In genomic region chr9:26975728-26976707, GRCh38 we compare ENCODE assay signal across 9 cellular contexts. TPM values are rescaled to one million over a fixed set of nuclear protein-coding genes. Genes with fewer than 3 reads are reported as not detected.
DNase-seq lines count a peak whose midpoint lies in the region; ATAC-seq and TF ChIP-seq lines count a peak whose summit lies in the region.
"Had no signal": no experiment of that assay in that cellular context is flagged by ENCODE, and none has a peak within 500 bp of the region (broad histone marks: within the 10 kb centered on the region; RNA-seq: fewer than 3 reads in every experiment).

No MANE protein-coding gene starts in this region.

- CTCF ChIA-PET in A673 (lab: Charles Lee): no interaction called here
- CTCF ChIA-PET in SK-N-SH (lab: Yijun Ruan, JAX): interaction anchor here (0.7 to 1.4 kb wide), 6 partner anchors 13 to 442 kb away, joined by 3 to 5 read pairs (median 3); no protein-coding TSS in a partner anchor

- H3K27ac ChIP-seq in A673 (ENCODE audit: low read depth, low read length, poor library complexity, severe bottlenecking) (no peak overlapping the region), SK-N-SH (ENCODE audit: low read depth in 2 of 2, low read length in 1 of 2) (peak overlapping the region in 1 of 2 experiments; percentile 60; a peak in 1 of 4 replicates), smooth muscle cell (ENCODE audit: low read depth) (peak overlapping the region; percentile 93)

- H3K9me2 ChIP-seq in SK-N-SH: no peaks in the 10 kb centered on the region

- no peaks in the 10 kb centered on the region for H3K36me3 ChIP-seq in A673 (ENCODE audit: insufficient read depth, low read length, poor library complexity, severe bottlenecking)
- peaks cover 6 to 15% of the 10 kb centered on the region in 2 experiments for H3K36me3 ChIP-seq in SK-N-SH (replicated peaks in 1 of 2; ENCODE audit: control insufficient read depth in 1 of 2, insufficient read depth in 2 of 2, low read length in 1 of 2)
- H3K36me3 ChIP-seq in smooth muscle cell (ENCODE audit: low read depth): peaks cover 5% of the 10 kb centered on the region
- H3K36me3 ChIP-seq: HAP-1 had no signal

- H3K79me2 ChIP-seq in SK-N-SH (ENCODE audit: insufficient read depth) (peaks cover 7% of the 10 kb centered on the region), smooth muscle cell (ENCODE audit: low read depth) (no peaks in the 10 kb centered on the region)

- no peaks in the 10 kb centered on the region for H3K4me1 ChIP-seq in A673 (ENCODE audit: insufficient read depth, low read length, poor library complexity, severe bottlenecking)
- H3K4me1 ChIP-seq in SK-N-SH (ENCODE audit: control insufficient read depth in 1 of 2, insufficient read depth in 2 of 2, low read depth in 1 of 2, low read length in 1 of 2): no peaks in the 10 kb centered on the region
- peaks cover 25% of the 10 kb centered on the region for H3K4me1 ChIP-seq in smooth muscle cell (ENCODE audit: low read depth)

- no peak overlapping the region for H3K9ac ChIP-seq in SK-N-SH
- H3K9ac ChIP-seq in smooth muscle cell (ENCODE audit: low read depth): peak overlapping the region; percentile 79

- DNase-seq in A673 (ENCODE audit: low spot score) (peak; percentile 52), SK-N-SH (peak; percentile 10), Right ventricle myocardium superior (no peak), smooth muscle cell (lab: John Stamatoyannopoulos, UW; ENCODE audit: unreplicated experiment) (peak; percentile 10), NCI-H510A (lab: John Stamatoyannopoulos, UW) (no peak)
- no peak for DNase-seq in activated CD8-positive, alpha-beta memory T cell treated with anti-CD3 and anti-CD28 coated beads, Interleukin-2, amount 50 U/mL, for 4 hours

- H3K27me3 ChIP-seq in A673 (replicated peaks; ENCODE audit: insufficient read depth, low read depth, low read length, poor library complexity) (no peaks in the 10 kb centered on the region), SK-N-SH (ENCODE audit: insufficient read depth) (no peaks in the 10 kb centered on the region), smooth muscle cell (ENCODE audit: low read depth) (no peaks in the 10 kb centered on the region)

- intact Hi-C loops in A673 (cut with micrococcal nuclease; ENCODE audit: unreplicated experiment) (loop anchor here (2.0 to 10.0 kb wide), 2 partner anchors 229 to 1011 kb away; no protein-coding TSS in a partner anchor), Right ventricle myocardium superior (cut with DNase I) (loop anchor here (5.0 kb wide), 1 partner anchor 229 kb away; no protein-coding TSS in a partner anchor)

- H2AFZ ChIP-seq in SK-N-SH (ENCODE audit: low read depth) (0 out of 2 replicates have a peak overlapping the region, but pooled peaks have one; percentile 22), smooth muscle cell (ENCODE audit: low read depth) (peak overlapping the region; percentile 93)

- POLR2A ChIA-PET in A673 (lab: Charles Lee; ENCODE audit: low non-redundant PET): no interaction called here
- POLR2A ChIA-PET in SK-N-SH (lab: Yijun Ruan, JAX): no interaction called here

- H4K20me1 ChIP-seq in SK-N-SH (ENCODE audit: insufficient read depth) (no peaks in the 10 kb centered on the region), smooth muscle cell (ENCODE audit: low read depth) (no peaks in the 10 kb centered on the region)

- ATAC-seq in Right ventricle myocardium superior (ENCODE audit: poor library complexity) (peak; percentile 52), HG03432 (IDR thresholded peaks at IDR 0.05; ENCODE audit: unreplicated experiment) (no peak)

- 78% methylated on average over 18 of the region's 18 CpGs for WGBS in SK-N-SH (ENCODE audit: low lambda C conversion rate)
- WGBS in smooth muscle cell (ENCODE audit: low lambda C conversion rate): 6% methylated on average over 18 of the region's 18 CpGs

- peak; percentile 70 for TF ChIP-seq RAD21 in SK-N-SH (IDR thresholded peaks at IDR 0.05; ENCODE audit: low read length)

- BruUV-seq in A673 (replicated peaks; lab: Mats Ljungman, UMichigan): no TSS peak

- TF ChIP-seq CTCF in A673 (conservative IDR thresholded peaks at IDR 0.05; ENCODE audit: low read depth, low read length): peak; percentile 55
- peak; percentile 25 for TF ChIP-seq CTCF in GM12873 (IDR thresholded peaks at IDR 0.05; ENCODE audit: insufficient read depth, low read depth, low read length, missing control alignments)
- TF ChIP-seq CTCF in SK-N-SH (IDR thresholded peaks at IDR 0.05): peak; percentile 58
- peak; percentile 57 for TF ChIP-seq CTCF in smooth muscle cell (IDR thresholded peaks at IDR 0.05; ENCODE audit: borderline replicate concordance, insufficient read depth, poor library complexity, severe bottlenecking)

- H3F3A ChIP-seq in SK-N-SH (replicated peaks; ENCODE audit: insufficient read depth) (no peaks in the 10 kb centered on the region), smooth muscle cell (ENCODE audit: low read depth) (no peaks in the 10 kb centered on the region)

- no peaks in the 10 kb centered on the region for H3K9me3 ChIP-seq in A673 (ENCODE audit: low read depth, low read length, poor library complexity, severe bottlenecking)
- H3K9me3 ChIP-seq in SK-N-SH: no peaks in the 10 kb centered on the region
- no peaks in the 10 kb centered on the region for H3K9me3 ChIP-seq in smooth muscle cell (replicated peaks; ENCODE audit: low read depth)
- H3K9me3 ChIP-seq: HAP-1 had no signal

- H3K4me2 ChIP-seq in SK-N-SH (no peak overlapping the region), smooth muscle cell (peak overlapping the region; percentile 89)

- TF ChIP-seq EP300 in SK-N-SH (IDR thresholded peaks at IDR 0.05; ENCODE audit: borderline replicate concordance in 1 of 2, low read depth in 1 of 2, low read length in 1 of 2): no peak

- H3K4me3 ChIP-seq in A673 (ENCODE audit: low read depth, low read length, poor library complexity, severe bottlenecking): no peak overlapping the region
- no peak overlapping the region for H3K4me3 ChIP-seq in SK-N-SH (ENCODE audit: low read depth in 2 of 2, low read length in 1 of 2)
- H3K4me3 ChIP-seq in smooth muscle cell: peak overlapping the region; percentile 56
- H3K4me3 ChIP-seq: HAP-1 had no signal

TF ChIP-seq in SK-N-SH, 30 proteins besides CTCF, POLR2A, EP300 and RAD21:
- TF ChIP-seq RCOR1 (IDR thresholded peaks at IDR 0.05; ENCODE audit: low read length): no peak
- no peak for TF ChIP-seq TEAD4 (IDR thresholded peaks at IDR 0.05; ENCODE audit: borderline replicate concordance, insufficient read depth)
- TF ChIP-seq CHD2 (IDR thresholded peaks at IDR 0.05; ENCODE audit: low read length, partially characterized antibody): no peak
- no peak for TF ChIP-seq USF1 (IDR thresholded peaks at IDR 0.05; ENCODE audit: borderline replicate concordance, low read depth)
- peak; percentile 29 for TF ChIP-seq SMC3 (IDR thresholded peaks at IDR 0.05; ENCODE audit: low read depth, low read length)
- no peak for TF ChIP-seq MEF2A (IDR thresholded peaks at IDR 0.05; ENCODE audit: borderline replicate concordance, low read depth)

RNA-seq across cellular contexts. Expression of gene IFT74, which starts 19.8 kb away (rescaled TPM):
- total RNA-seq in A673 (2021): 9.3 and 12.4 TPM in 2 replicates
- polyA plus RNA-seq in SK-N-SH (2012; rRNA removed): 6.3 and 7.3 TPM in 2 replicates
- polyA plus RNA-seq in SK-N-SH (2012; cell fraction: cytosol; rRNA removed): 7.9 and 10.9 TPM in 2 replicates
- polyA plus RNA-seq in SK-N-SH (2012; cell fraction: nucleus; rRNA removed): 4.6 and 7.4 TPM in 2 replicates
- 10.6 TPM for total RNA-seq in Right ventricle myocardium superior
- 12.5 and 25.5 TPM in 2 replicates for total RNA-seq in smooth muscle cell
- 10.9 and 11.8 TPM in 2 replicates for polyA plus RNA-seq in smooth muscle cell

RNA-seq across cellular contexts. Expression of gene PLAA, which starts 29.0 kb away (rescaled TPM):
- total RNA-seq in A673 (2021): 35.4 and 36.4 TPM in 2 replicates
- 13.4 and 14.0 TPM in 2 replicates for polyA plus RNA-seq in SK-N-SH (2012; rRNA removed)
- 18.1 and 20.6 TPM in 2 replicates for polyA plus RNA-seq in SK-N-SH (2012; cell fraction: cytosol; rRNA removed)
- polyA plus RNA-seq in SK-N-SH (2012; cell fraction: nucleus; rRNA removed): 8.9 and 15.5 TPM in 2 replicates
- total RNA-seq in Right ventricle myocardium superior: 28.5 TPM
- 30.3 and 37.7 TPM in 2 replicates for total RNA-seq in smooth muscle cell
- polyA plus RNA-seq in smooth muscle cell: 31.2 and 32.3 TPM in 2 replicates

RNA-seq across cellular contexts. Expression of gene LRRC19, which starts 29.5 kb away (rescaled TPM):
- total RNA-seq in A673 (2021): not detected in 2 replicates
- not detected in 2 replicates for polyA plus RNA-seq in SK-N-SH (2012; rRNA removed)
- not detected in 2 replicates for polyA plus RNA-seq in SK-N-SH (2012; cell fraction: cytosol; rRNA removed)
- polyA plus RNA-seq in SK-N-SH (2012; cell fraction: nucleus; rRNA removed): not detected in 2 replicates
- total RNA-seq in Right ventricle myocardium superior: not detected
- total RNA-seq in smooth muscle cell: not detected in 2 replicates
- polyA plus RNA-seq in smooth muscle cell: 0.06 and 0.26 TPM in 2 replicates

Comparison
In these comparisons a context has a peak if more than half of its experiments do, and no peak if none do; other contexts are left out.
1. DNase-seq: peak in A673 (single experiment), SK-N-SH (single experiment) and smooth muscle cell (single experiment); none in Right ventricle myocardium superior (single experiment), NCI-H510A (single experiment) and activated CD8-positive, alpha-beta memory T cell treated with anti-CD3 and anti-CD28 coated beads, Interleukin-2, amount 50 U/mL, for 4 hours (single experiment).
2. Peak in every context shown above with its lines, with median percentiles within 50 percentile points of each other: CTCF ChIP-seq.